ENCODE assay signal across 1 cellular context in genomic region chr12:109387425-109388166, GRCh38.
TF ChIP-seq lines count a peak whose summit lies in the region.

No MANE protein-coding gene starts in this region.

TF ChIP-seq in IMR-90, 13 proteins besides CTCF, POLR2A, EP300 and RAD21 (continued from another document):
- no peak for TF ChIP-seq CEBPB (IDR thresholded peaks at IDR 0.05; ENCODE audit: low read depth, low read length)
- TF ChIP-seq SMC3 (IDR thresholded peaks at IDR 0.05; ENCODE audit: low read depth, low read length), result no peak
- no peak for TF ChIP-seq MAFK (IDR thresholded peaks at IDR 0.05; ENCODE audit: low read depth, low read length)
- no peak for TF ChIP-seq MXI1 (IDR thresholded peaks at IDR 0.05; ENCODE audit: borderline replicate concordance, low read depth, low read length)
- no peak for TF ChIP-seq BHLHE40 (IDR thresholded peaks at IDR 0.05; ENCODE audit: low read depth, low read length)
